Comparison of ENCODE assay signal across 18 cellular contexts in the genomic region with DNA sequence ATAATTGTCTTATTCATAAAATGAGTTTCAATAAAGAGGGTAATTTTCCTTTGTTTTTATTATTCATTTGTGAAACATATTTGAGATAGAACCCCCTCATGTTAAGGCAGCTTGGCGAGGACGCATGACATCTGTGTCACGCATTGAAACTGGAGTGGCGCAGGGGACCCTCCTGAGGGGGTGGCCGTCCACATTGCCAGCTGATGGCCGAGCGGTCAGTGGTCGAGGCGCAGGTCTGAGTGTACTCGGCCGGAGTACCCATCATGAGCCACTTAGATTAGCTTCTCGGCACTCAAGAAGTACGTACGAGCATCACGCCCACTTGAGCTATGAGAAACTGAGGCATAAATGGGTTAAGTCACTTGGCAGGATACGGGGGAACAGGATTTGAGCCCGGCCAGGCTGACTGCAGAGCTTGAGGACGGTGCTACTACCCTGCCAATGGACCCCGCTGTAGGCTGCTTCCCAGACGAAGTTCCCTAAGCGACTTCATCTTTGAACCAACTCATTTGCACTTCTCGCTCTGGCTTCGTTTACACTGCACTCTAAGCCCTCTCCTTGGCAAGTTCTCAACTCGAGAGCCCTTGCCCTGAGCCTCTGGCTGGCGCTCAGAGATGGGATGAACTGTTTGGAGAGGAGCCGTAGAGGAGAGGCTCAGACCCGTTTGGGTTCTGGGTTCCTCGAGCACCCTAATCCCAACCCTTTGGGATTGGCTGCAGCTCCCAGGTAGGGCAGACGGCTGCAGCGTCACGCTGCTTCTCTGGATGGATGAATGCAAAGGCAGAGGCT.
DNase-seq lines count a peak whose midpoint lies in the region; ATAC-seq and TF ChIP-seq lines count a peak whose summit lies in the region.
"Had no signal": no experiment of that assay in that cellular context is flagged by ENCODE, and none has a peak within 500 bp of the region (broad histone marks: within the 10 kb centered on the region; RNA-seq: fewer than 3 reads in every experiment).

No MANE protein-coding gene starts in this region.

- DNase-seq in activated CD4-positive, alpha-beta T cell treated with anti-CD3 and anti-CD28 coated beads, Interleukin-2, amount 10 ng/mL, durations not matched to agents 7 days and 5 days, result no peak
- no peak for DNase-seq in activated CD4-positive, alpha-beta T cell treated with anti-CD3 and anti-CD28 coated beads for 4 hours
- peak; percentile 74 for DNase-seq in DMS79 treated with DMSO at 0.1 percent for 48 hours (lab: John Stamatoyannopoulos, UW)
- DNase-seq in NCI-H1105 treated with DMSO at 0.1 percent for 48 hours (lab: John Stamatoyannopoulos, UW), result no peak
- DNase-seq in psoas muscle, result no peak
- DNase-seq in sigmoid colon, result no peak
- DNase-seq: activated CD4-positive, alpha-beta T cell treated with anti-CD3 and anti-CD28 coated beads, Interleukin-2, amount 50 U/mL, for 4 hours; Calu3; GF-D8; NCI-H1092 treated with DMSO at 0.1 percent for 48 hours; NCI-H446 treated with DMSO at 0.1 percent for 48 hours; SK-N-SH had no signal

- no peak overlapping the region for H3K27ac Mint-ChIP-seq in activated CD4-positive, alpha-beta T cell treated with anti-CD3 and anti-CD28 coated beads, Interleukin-2, amount 10 ng/mL, durations not matched to agents 7 days and 5 days
- H3K27ac Mint-ChIP-seq in activated T-helper 17 cell treated with anti-CD3 and anti-CD28 coated beads, Interleukin-2, amount 50 U/mL, for 72 hours, result no peak overlapping the region
- H3K27ac Mint-ChIP-seq in stimulated activated memory B cell treated with anti-CD40 and anti-IgM and Interleukin-4, amounts not matched to agents 10 μg/mL and 1 μg/mL and 100 μg/mL, for 72 hours, result peak overlapping the region; percentile 87

- CTCF ChIA-PET in activated CD4-positive, alpha-beta T cell treated with anti-CD3 and anti-CD28 coated beads, Interleukin-2, amount 10 ng/mL, durations not matched to agents 7 days and 5 days (lab: Charles Lee), result no interaction called here

- H3K27ac ChIP-seq in psoas muscle (no peak overlapping the region), sigmoid colon (no peak overlapping the region)
- H3K27ac ChIP-seq: KMS-11 had no signal

- TF ChIP-seq POLR2A in sigmoid colon (IDR thresholded peaks at IDR 0.05), result no peak

- H3K27me3 ChIP-seq in psoas muscle (ENCODE audit: insufficient read depth in 3 of 3, low read length in 2 of 3) (peaks cover 0 to 11% (median 6%) of the 10 kb centered on the region in 3 donors), sigmoid colon (peaks cover 0 to 23% (median 0%) of the 10 kb centered on the region in 3 donors)

- no peak for ATAC-seq in activated T-helper 17 cell treated with anti-CD3 and anti-CD28 coated beads, Interleukin-2, amount 50 U/mL, for 72 hours (replicated peaks)
- ATAC-seq in stimulated activated memory B cell treated with anti-CD40 and anti-IgM and Interleukin-4, amounts not matched to agents 10 μg/mL and 1 μg/mL and 100 μg/mL, for 72 hours, result no peak
- no peak for ATAC-seq in psoas muscle

- peaks cover 3% of the 10 kb centered on the region for H3K27me3 Mint-ChIP-seq in activated CD4-positive, alpha-beta T cell treated with anti-CD3 and anti-CD28 coated beads, Interleukin-2, amount 10 ng/mL, durations not matched to agents 7 days and 5 days
- no peaks in the 10 kb centered on the region for H3K27me3 Mint-ChIP-seq in activated T-helper 17 cell treated with anti-CD3 and anti-CD28 coated beads, Interleukin-2, amount 50 U/mL, for 72 hours
- H3K27me3 Mint-ChIP-seq in stimulated activated memory B cell treated with anti-CD40 and anti-IgM and Interleukin-4, amounts not matched to agents 10 μg/mL and 1 μg/mL and 100 μg/mL, for 72 hours, result no peaks in the 10 kb centered on the region

- H3K9me3 ChIP-seq in psoas muscle (no peaks in the 10 kb centered on the region), sigmoid colon (no peaks in the 10 kb centered on the region)
- H3K9me3 ChIP-seq: HAP-1, SK-N-SH had no signal

- H3K9me3 Mint-ChIP-seq in activated CD4-positive, alpha-beta T cell treated with anti-CD3 and anti-CD28 coated beads, Interleukin-2, amount 10 ng/mL, durations not matched to agents 7 days and 5 days, result peaks cover 2% of the 10 kb centered on the region
- no peaks in the 10 kb centered on the region for H3K9me3 Mint-ChIP-seq in activated T-helper 17 cell treated with anti-CD3 and anti-CD28 coated beads, Interleukin-2, amount 50 U/mL, for 72 hours
- H3K9me3 Mint-ChIP-seq in stimulated activated memory B cell treated with anti-CD40 and anti-IgM and Interleukin-4, amounts not matched to agents 10 μg/mL and 1 μg/mL and 100 μg/mL, for 72 hours, result no peaks in the 10 kb centered on the region
- H3K9me3 Mint-ChIP-seq: central memory CD8-positive, alpha-beta T cell had no signal

- H3K4me3 ChIP-seq in psoas muscle (no peak overlapping the region), sigmoid colon (no peak overlapping the region)
- H3K4me3 ChIP-seq: HAP-1, smooth muscle cell had no signal

- POLR2A ChIA-PET in activated CD4-positive, alpha-beta T cell treated with anti-CD3 and anti-CD28 coated beads, Interleukin-2, amount 10 ng/mL, durations not matched to agents 7 days and 5 days (lab: Charles Lee), result no interaction called here

- peaks cover 25% of the 10 kb centered on the region for H3K4me1 Mint-ChIP-seq in activated CD4-positive, alpha-beta T cell treated with anti-CD3 and anti-CD28 coated beads, Interleukin-2, amount 10 ng/mL, durations not matched to agents 7 days and 5 days
- H3K4me1 Mint-ChIP-seq in activated T-helper 17 cell treated with anti-CD3 and anti-CD28 coated beads, Interleukin-2, amount 50 U/mL, for 72 hours, result peaks cover 5% of the 10 kb centered on the region
- peaks cover 35% of the 10 kb centered on the region for H3K4me1 Mint-ChIP-seq in stimulated activated memory B cell treated with anti-CD40 and anti-IgM and Interleukin-4, amounts not matched to agents 10 μg/mL and 1 μg/mL and 100 μg/mL, for 72 hours

- no peak for TF ChIP-seq CTCF in psoas muscle (IDR thresholded peaks at IDR 0.05)
- TF ChIP-seq CTCF in sigmoid colon (IDR thresholded peaks at IDR 0.05), result no peak

- WGBS in psoas muscle, 3 donors, result 59 to 67% (median 62%) methylated on average over 31 of the region's 31 CpGs
- 79 to 80% methylated on average over 31 of the region's 31 CpGs for WGBS in sigmoid colon, 2 donors

- H3K4me3 Mint-ChIP-seq in activated CD4-positive, alpha-beta T cell treated with anti-CD3 and anti-CD28 coated beads, Interleukin-2, amount 10 ng/mL, durations not matched to agents 7 days and 5 days, result peak overlapping the region; percentile 73
- peak overlapping the region; percentile 46 for H3K4me3 Mint-ChIP-seq in activated T-helper 17 cell treated with anti-CD3 and anti-CD28 coated beads, Interleukin-2, amount 50 U/mL, for 72 hours
- no peak overlapping the region for H3K4me3 Mint-ChIP-seq in stimulated activated memory B cell treated with anti-CD40 and anti-IgM and Interleukin-4, amounts not matched to agents 10 μg/mL and 1 μg/mL and 100 μg/mL, for 72 hours

- TF ChIP-seq EP300 in sigmoid colon (IDR thresholded peaks at IDR 0.05), result no peak

- no peaks in the 10 kb centered on the region for H3K36me3 ChIP-seq in psoas muscle (ENCODE audit: insufficient read depth in 1 of 2, low read depth in 1 of 2)
- H3K36me3 ChIP-seq in sigmoid colon, result no peaks in the 10 kb centered on the region
- H3K36me3 ChIP-seq: HAP-1 had no signal

- no peaks in the 10 kb centered on the region for H3K36me3 Mint-ChIP-seq in activated CD4-positive, alpha-beta T cell treated with anti-CD3 and anti-CD28 coated beads, Interleukin-2, amount 10 ng/mL, durations not matched to agents 7 days and 5 days (ENCODE audit: low read depth)
- no peaks in the 10 kb centered on the region for H3K36me3 Mint-ChIP-seq in activated T-helper 17 cell treated with anti-CD3 and anti-CD28 coated beads, Interleukin-2, amount 50 U/mL, for 72 hours (ENCODE audit: low read depth)
- no peaks in the 10 kb centered on the region for H3K36me3 Mint-ChIP-seq in stimulated activated memory B cell treated with anti-CD40 and anti-IgM and Interleukin-4, amounts not matched to agents 10 μg/mL and 1 μg/mL and 100 μg/mL, for 72 hours

- intact Hi-C loops in psoas muscle (cut with DNase I), result no loop called here
- intact Hi-C loops in sigmoid colon (cut with DNase I), result no loop called here

- H3K4me1 ChIP-seq in psoas muscle, result no peaks in the 10 kb centered on the region
- no peaks in the 10 kb centered on the region for H3K4me1 ChIP-seq in sigmoid colon
- H3K4me1 ChIP-seq: HAP-1 had no signal
